In genomic region chr17:7215652-7216139, GRCh38 we compare ENCODE assay signal across 9 cellular contexts. TPM values are rescaled to one million over a fixed set of nuclear protein-coding genes. Genes with fewer than 3 reads are reported as not detected.
DNase-seq lines count a peak whose midpoint lies in the region; FAIRE-seq and TF ChIP-seq lines count a peak whose summit lies in the region.
"Had no signal": no experiment of that assay in that cellular context is flagged by ENCODE, and none has a peak within 500 bp of the region (broad histone marks: within the 10 kb centered on the region; RNA-seq: fewer than 3 reads in every experiment).

No MANE protein-coding gene starts in this region.

- no TSS peak for BruUV-seq in MCF 10A (replicated peaks; lab: Mats Ljungman, UMichigan)

- peaks cover 0 to 4% (median 0%) of the 10 kb centered on the region in 11 experiments; a peak in 1 of 22 replicates for H3K36me3 ChIP-seq in BLaER1 treated with 17β-estradiol and CSF1 and Interleukin-3, amounts not matched to agents 10 nM and 100 nM
- H3K36me3 ChIP-seq in Loucy (ENCODE audit: insufficient read depth, low read length): no peaks in the 10 kb centered on the region

- peak overlapping the region; percentile 94 to 100 (median 99) for H3K4me2 ChIP-seq in BLaER1 treated with 17β-estradiol and CSF1 and Interleukin-3, amounts not matched to agents 10 nM and 100 nM
- peak overlapping the region; percentile 95 for H3K4me2 ChIP-seq in Loucy (ENCODE audit: low read depth, low read length, poor library complexity, severe bottlenecking)

- no peak overlapping the region for H2AFZ ChIP-seq in Loucy (ENCODE audit: low read length)

- H3K27me3 ChIP-seq in BLaER1 treated with 17β-estradiol and CSF1 and Interleukin-3, amounts not matched to agents 10 nM and 100 nM: no peaks in the 10 kb centered on the region
- no peaks in the 10 kb centered on the region for H3K27me3 ChIP-seq in Loucy (ENCODE audit: insufficient read depth, low read length, poor library complexity, severe bottlenecking)

- H3K36me3 Mint-ChIP-seq in nephron progenitor cell (ENCODE audit: low read depth): peaks cover 6% of the 10 kb centered on the region
- H3K36me3 Mint-ChIP-seq in MCF 10A (ENCODE audit: insufficient read depth, unreplicated experiment): peaks cover 27% of the 10 kb centered on the region

- intact Hi-C loops in MCF 10A (cut with micrococcal nuclease): no loop called here

- peaks cover 53 to 78% (median 69%) of the 10 kb centered on the region in 10 experiments for H3K4me1 ChIP-seq in BLaER1 treated with 17β-estradiol and CSF1 and Interleukin-3, amounts not matched to agents 10 nM and 100 nM
- H3K4me1 ChIP-seq in Loucy (ENCODE audit: insufficient read depth, low read length, poor library complexity, severe bottlenecking): peaks cover 55% of the 10 kb centered on the region

- H3K9ac ChIP-seq in BLaER1 treated with 17β-estradiol and CSF1 and Interleukin-3, amounts not matched to agents 10 nM and 100 nM: peak overlapping the region; percentile 68 to 82 (median 80)
- peak overlapping the region; percentile 85 for H3K9ac ChIP-seq in Loucy (ENCODE audit: low read depth, low read length, poor library complexity, severe bottlenecking)

- peaks cover 86% of the 10 kb centered on the region for H3K4me1 Mint-ChIP-seq in nephron progenitor cell
- peaks cover 33% of the 10 kb centered on the region for H3K4me1 Mint-ChIP-seq in MCF 10A (ENCODE audit: insufficient read depth, unreplicated experiment)

- H3K27ac Mint-ChIP-seq in nephron progenitor cell: peak overlapping the region; percentile 99
- no peak overlapping the region for H3K27ac Mint-ChIP-seq in MCF 10A (ENCODE audit: low read depth, unreplicated experiment)

- H3K4me3 ChIP-seq in BLaER1 treated with 17β-estradiol and CSF1 and Interleukin-3, amounts not matched to agents 10 nM and 100 nM: peak overlapping the region; percentile 57 to 82 (median 70)
- peak overlapping the region; percentile 80 for H3K4me3 ChIP-seq in Loucy (ENCODE audit: low read length, poor library complexity, severe bottlenecking)
- H3K4me3 ChIP-seq in coronary artery: peak overlapping the region; percentile 72

- no peak for DNase-seq in coronary artery (ENCODE audit: low spot score)
- DNase-seq in nephron progenitor cell: no peak
- no peak for DNase-seq in NCI-H1092 treated with DMSO at 0.1 percent for 48 hours (lab: John Stamatoyannopoulos, UW)
- DNase-seq in MCF 10A (ENCODE audit: unreplicated experiment): no peak
- DNase-seq in D721Med (ENCODE audit: insufficient read length, low spot score): no peak
- DNase-seq in stimulated activated CD8-positive, alpha-beta memory T cell treated with anti-CD3 and anti-CD28 coated beads, Interleukin-4, amount 100 ng/mL, for 48 hours: no peak
- DNase-seq: NCI-H2081 treated with DMSO at 0.1 percent for 48 hours had no signal

- peaks cover 12 to 65% (median 37%) of the 10 kb centered on the region in 11 experiments; a peak in 19 of 22 replicates for H4K20me1 ChIP-seq in BLaER1 treated with 17β-estradiol and CSF1 and Interleukin-3, amounts not matched to agents 10 nM and 100 nM
- peaks cover 6% of the 10 kb centered on the region for H4K20me1 ChIP-seq in Loucy (ENCODE audit: insufficient read depth, low read length, poor library complexity, severe bottlenecking)

- peaks cover 36% of the 10 kb centered on the region for H3K79me2 ChIP-seq in Loucy (ENCODE audit: insufficient read depth, low read length)

- no peaks in the 10 kb centered on the region for H3K27me3 Mint-ChIP-seq in nephron progenitor cell (ENCODE audit: low read depth, poor library complexity)
- H3K27me3 Mint-ChIP-seq in MCF 10A (ENCODE audit: insufficient read depth, unreplicated experiment): no peaks in the 10 kb centered on the region

- CTCF ChIA-PET in MCF 10A (lab: Yijun Ruan, JAX): no interaction called here

- H3K4me3 Mint-ChIP-seq in nephron progenitor cell: peak overlapping the region; percentile 83
- no peak overlapping the region for H3K4me3 Mint-ChIP-seq in MCF 10A (ENCODE audit: unreplicated experiment)

- FAIRE-seq in D721Med (lab: Jason Lieb, UNC): no peak

- no peaks in the 10 kb centered on the region for H3K9me2 ChIP-seq in Loucy (replicated peaks; ENCODE audit: low read depth, low read length)

- peaks cover 3% of the 10 kb centered on the region; the same call in 1 of the 2 replicates for H3F3A ChIP-seq in Loucy (ENCODE audit: low read depth)

- TF ChIP-seq CTCF in Loucy (conservative IDR thresholded peaks at IDR 0.05; ENCODE audit: low read length) (no peak), coronary artery (IDR thresholded peaks at IDR 0.05) (no peak), nephron progenitor cell (IDR thresholded peaks at IDR 0.05) (no peak), MCF 10A (IDR thresholded peaks at IDR 0.05; ENCODE audit: unreplicated experiment) (no peak), D721Med (IDR thresholded peaks at IDR 0.05; ENCODE audit: insufficient read depth, missing control alignments) (no peak)

- no peaks in the 10 kb centered on the region for H3K9me3 Mint-ChIP-seq in nephron progenitor cell
- H3K9me3 Mint-ChIP-seq in MCF 10A (ENCODE audit: unreplicated experiment): no peaks in the 10 kb centered on the region

- H3K27ac ChIP-seq in BLaER1 treated with 17β-estradiol and CSF1 and Interleukin-3, amounts not matched to agents 10 nM and 100 nM: peak overlapping the region in 9 of 11 experiments; percentile 60 to 87 (median 80); a peak in 18 of 22 replicates
- peak overlapping the region; percentile 69 to 99 for H3K27ac ChIP-seq in coronary artery

- POLR2A ChIA-PET in MCF 10A (lab: Yijun Ruan, JAX): interaction anchor here (0.5 kb wide), 1 partner anchor 33 kb away, joined by 3 read pairs; no protein-coding TSS in a partner anchor

- H3K9me3 ChIP-seq in BLaER1 treated with 17β-estradiol and CSF1 and Interleukin-3, amounts not matched to agents 10 nM and 100 nM (replicated peaks in 1 of 11): no peaks in the 10 kb centered on the region
- H3K9me3 ChIP-seq in Loucy (ENCODE audit: insufficient read depth, low read depth, low read length): no peaks in the 10 kb centered on the region

RNA-seq across cellular contexts. Expression of gene DLG4, which starts 3.9 kb away (rescaled TPM):
- 7.6 TPM in 2 replicates for total RNA-seq in MCF 10A (2022)

RNA-seq across cellular contexts. Expression of gene ACADVL, which starts 4.0 kb away (rescaled TPM):
- 387 and 413 TPM in 2 replicates for total RNA-seq in MCF 10A (2022)

RNA-seq across cellular contexts. Expression of gene DVL2, which starts 18.6 kb away (rescaled TPM):
- total RNA-seq in MCF 10A (2022): 34.9 and 37.4 TPM in 2 replicates

RNA-seq across cellular contexts. Expression of gene PHF23, which starts 23.6 kb away (rescaled TPM):
- total RNA-seq in MCF 10A (2022): 41.8 and 47.1 TPM in 2 replicates

RNA-seq across cellular contexts. Expression of gene GABARAP, which starts 26.6 kb away (rescaled TPM):
- 226 and 294 TPM in 2 replicates for total RNA-seq in MCF 10A (2022)
